ENCODE assay signal across 13 cellular contexts in genomic region chr16:54216268-54217187, GRCh38.
"Had no signal": no experiment of that assay in that cellular context is flagged by ENCODE, and none has a peak within 500 bp of the region (broad histone marks: within the 10 kb centered on the region; RNA-seq: fewer than 3 reads in every experiment).

No MANE protein-coding gene starts in this region.

- H3K9me3 Mint-ChIP-seq: activated CD8-positive, alpha-beta T cell treated with anti-CD3 and anti-CD28 coated beads for 36 hours; activated naive CD4-positive, alpha-beta T cell treated with anti-CD3 and anti-CD28 coated beads, Interleukin-2, amount 50 U/mL, for 24 hours; activated T-cell treated with anti-CD3 and anti-CD28 coated beads, Interleukin-2, amount 50 U/mL, for 4 hours had no signal

- H3K27me3 Mint-ChIP-seq: activated CD4-positive, alpha-beta T cell treated with anti-CD3 and anti-CD28 coated beads for 36 hours; activated CD8-positive, alpha-beta T cell treated with anti-CD3 and anti-CD28 coated beads for 36 hours had no signal

- H3K4me1 Mint-ChIP-seq: activated CD4-positive, alpha-beta T cell treated with anti-CD3 and anti-CD28 coated beads for 36 hours; activated naive CD4-positive, alpha-beta T cell treated with anti-CD3 and anti-CD28 coated beads, Interleukin-2, amount 50 U/mL, for 24 hours had no signal

- H3K4me3 Mint-ChIP-seq: activated CD4-positive, alpha-beta T cell treated with anti-CD3 and anti-CD28 coated beads for 36 hours; activated CD8-positive, alpha-beta T cell treated with anti-CD3 and anti-CD28 coated beads for 36 hours; activated naive CD4-positive, alpha-beta T cell treated with anti-CD3 and anti-CD28 coated beads, Interleukin-2, amount 50 U/mL, for 24 hours; activated T-cell treated with anti-CD3 and anti-CD28 coated beads, Interleukin-2, amount 50 U/mL, for 4 hours had no signal

- H3K4me3 ChIP-seq: coronary artery, esophagus squamous epithelium, psoas muscle, stomach had no signal

- H3K27ac ChIP-seq: coronary artery, esophagus squamous epithelium, psoas muscle, stomach had no signal

- H3K27ac Mint-ChIP-seq: activated CD4-positive, alpha-beta T cell treated with anti-CD3 and anti-CD28 coated beads for 36 hours; activated CD8-positive, alpha-beta T cell treated with anti-CD3 and anti-CD28 coated beads for 36 hours had no signal

- H3K36me3 ChIP-seq: esophagus squamous epithelium, stomach had no signal

- ATAC-seq: activated CD4-positive, alpha-beta T cell treated with anti-CD3 and anti-CD28 coated beads for 36 hours; activated CD8-positive, alpha-beta T cell treated with anti-CD3 and anti-CD28 coated beads for 36 hours; activated T-cell treated with anti-CD3 and anti-CD28 coated beads, Interleukin-2, amount 50 U/mL, for 4 hours had no signal

- DNase-seq: activated CD4-positive, alpha-beta T cell treated with anti-CD3 and anti-CD28 coated beads for 36 hours; activated CD8-positive, alpha-beta T cell treated with anti-CD3 and anti-CD28 coated beads for 36 hours; activated effector memory CD4-positive, alpha-beta T cell treated with Interleukin-2 at 50 U/mL for 16 hours; activated T-cell treated with anti-CD3 and anti-CD28 coated beads, Interleukin-2, amount 50 U/mL, for 4 hours; central memory CD4-positive, alpha-beta T cell; effector CD8-positive, alpha-beta T cell; esophagus squamous epithelium; stimulated activated CD4-positive, alpha-beta T cell treated with anti-CD3 and anti-CD28 coated beads, Interleukin-2, amount 100 ng/mL, for 24 hours; stomach; T-helper 2 cell had no signal

- H3K9me3 ChIP-seq: esophagus squamous epithelium, psoas muscle, stomach had no signal

- H3K4me1 ChIP-seq: stomach had no signal

- H3K36me3 Mint-ChIP-seq: activated naive CD4-positive, alpha-beta T cell treated with anti-CD3 and anti-CD28 coated beads, Interleukin-2, amount 50 U/mL, for 24 hours had no signal
